ENCODE assay signal across 1 cellular context in genomic region chr9:79858509-79858908, GRCh38.
TF ChIP-seq lines count a peak whose summit lies in the region.

No MANE protein-coding gene starts in this region.

TF ChIP-seq in IMR-90, 13 proteins besides CTCF, POLR2A, EP300 and RAD21 (continued from another document):
- TF ChIP-seq RFX5 (IDR thresholded peaks at IDR 0.05; ENCODE audit: low read depth, low read length) = no peak
- TF ChIP-seq, protein P1, sequence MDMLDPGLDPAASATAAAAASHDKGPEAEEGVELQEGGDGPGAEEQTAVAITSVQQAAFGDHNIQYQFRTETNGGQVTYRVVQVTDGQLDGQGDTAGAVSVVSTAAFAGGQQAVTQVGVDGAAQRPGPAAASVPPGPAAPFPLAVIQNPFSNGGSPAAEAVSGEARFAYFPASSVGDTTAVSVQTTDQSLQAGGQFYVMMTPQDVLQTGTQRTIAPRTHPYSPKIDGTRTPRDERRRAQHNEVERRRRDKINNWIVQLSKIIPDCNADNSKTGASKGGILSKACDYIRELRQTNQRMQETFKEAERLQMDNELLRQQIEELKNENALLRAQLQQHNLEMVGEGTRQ (IDR thresholded peaks at IDR 0.05; ENCODE audit: low read depth, low read length) = no peak
TF ChIP-seq in IMR-90: peak in this region for 0.
